8 cellular contexts compared by ENCODE assay signal in genomic region chr17:39755550-39756375, GRCh38. TPM values are rescaled to one million over a fixed set of nuclear protein-coding genes. Genes with fewer than 3 reads are reported as not detected.
A peak's percentile ranks its signal among the peaks of the same experiment; 100 is the strongest.
DNase-seq lines count a peak whose midpoint lies in the region; ATAC-seq and TF ChIP-seq lines count a peak whose summit lies in the region.

No MANE protein-coding gene starts in this region.

- H3K36me3 ChIP-seq in OCI-LY3 (replicated peaks; ENCODE audit: low read depth, low read length) (peaks cover 12% of the 10 kb centered on the region), MG63 (no peaks in the 10 kb centered on the region)

- H2AFZ ChIP-seq in OCI-LY3 (ENCODE audit: low read depth, low read length): no peak overlapping the region

- H3K9ac ChIP-seq in OCI-LY3 (ENCODE audit: low read length): peak overlapping the region; percentile 99

- H3K27ac Mint-ChIP-seq in activated naive CD8-positive, alpha-beta T cell treated with anti-CD3 and anti-CD28 coated beads, Interleukin-2, amount 10 ng/mL, durations not matched to agents 7 days and 5 days: peak overlapping the region; percentile 83
- H3K27ac Mint-ChIP-seq in neural crest cell (ENCODE audit: unreplicated experiment): peak overlapping the region; percentile 31

- H3K4me2 ChIP-seq in OCI-LY3 (ENCODE audit: low read length): peak overlapping the region; percentile 92

- peak; percentile 55 for DNase-seq in activated naive CD8-positive, alpha-beta T cell treated with anti-CD3 and anti-CD28 coated beads, Interleukin-2, amount 10 ng/mL, durations not matched to agents 7 days and 5 days
- DNase-seq in neural crest cell (ENCODE audit: low read depth, low spot score) (no peak), MG63 (no peak), foreskin fibroblast (no peak), substantia nigra (lab: John Stamatoyannopoulos, UW) (no peak)

- ATAC-seq in activated naive CD8-positive, alpha-beta T cell treated with anti-CD3 and anti-CD28 coated beads, Interleukin-2, amount 10 ng/mL, durations not matched to agents 7 days and 5 days (ENCODE audit: low read depth): no peak
- ATAC-seq in GM18873 (IDR thresholded peaks at IDR 0.05; ENCODE audit: low FRiP score, unreplicated experiment): no peak

- TF ChIP-seq CTCF in OCI-LY3 (IDR thresholded peaks at IDR 0.05; ENCODE audit: low read depth, low read length) (no peak), neural crest cell (conservative IDR thresholded peaks at IDR 0.05) (no peak), foreskin fibroblast (IDR thresholded peaks at IDR 0.05; ENCODE audit: low read depth, low read length) (no peak)

- H3K4me3 ChIP-seq in OCI-LY3 (ENCODE audit: low read length) (peak overlapping the region; percentile 78), MG63 (no peak overlapping the region), foreskin fibroblast (ENCODE audit: low read depth in 1 of 2, low read length in 2 of 2) (no peak overlapping the region)

- H3K9me3 ChIP-seq in OCI-LY3 (ENCODE audit: insufficient read depth, low read length): no peaks in the 10 kb centered on the region; the same call in 1 of the 2 replicates
- no peaks in the 10 kb centered on the region for H3K9me3 ChIP-seq in MG63

- peak overlapping the region; percentile 97 for H3K27ac ChIP-seq in OCI-LY3 (ENCODE audit: low read length)
- no peak overlapping the region for H3K27ac ChIP-seq in substantia nigra (ENCODE audit: low read depth, low read length, poor library complexity, severe bottlenecking)

- H3K4me1 ChIP-seq in OCI-LY3 (ENCODE audit: low read length): peaks cover 64% of the 10 kb centered on the region

- H3K4me1 Mint-ChIP-seq in activated naive CD8-positive, alpha-beta T cell treated with anti-CD3 and anti-CD28 coated beads, Interleukin-2, amount 10 ng/mL, durations not matched to agents 7 days and 5 days: peaks cover 52% of the 10 kb centered on the region
- H3K4me1 Mint-ChIP-seq in neural crest cell: no peaks in the 10 kb centered on the region

- peaks cover 32% of the 10 kb centered on the region for H3K79me2 ChIP-seq in OCI-LY3 (ENCODE audit: low read length)

- peaks cover 12% of the 10 kb centered on the region for H3K36me3 Mint-ChIP-seq in activated naive CD8-positive, alpha-beta T cell treated with anti-CD3 and anti-CD28 coated beads, Interleukin-2, amount 10 ng/mL, durations not matched to agents 7 days and 5 days
- H3K36me3 Mint-ChIP-seq in neural crest cell (ENCODE audit: low read depth): no peaks in the 10 kb centered on the region

- POLR2A ChIA-PET in activated naive CD8-positive, alpha-beta T cell treated with anti-CD3 and anti-CD28 coated beads, Interleukin-2, amount 10 ng/mL, durations not matched to agents 7 days and 5 days (lab: Charles Lee): interaction anchor here (0.7 to 2.5 kb wide), 14 partner anchors 14 to 266 kb away, joined by 3 to 17 read pairs (median 6); partner anchors contain the start of genes LRRC3C, MIEN1, ORMDL3 and PSMD3

- TF ChIP-seq POLR2A in GM18526 (IDR thresholded peaks at IDR 0.05; ENCODE audit: extremely low read depth, insufficient read length): peak; percentile 57

- H3K9me3 Mint-ChIP-seq in activated naive CD8-positive, alpha-beta T cell treated with anti-CD3 and anti-CD28 coated beads, Interleukin-2, amount 10 ng/mL, durations not matched to agents 7 days and 5 days: no peaks in the 10 kb centered on the region
- no peaks in the 10 kb centered on the region for H3K9me3 Mint-ChIP-seq in neural crest cell

- H3K27me3 ChIP-seq in OCI-LY3 (ENCODE audit: low read depth, low read length): no peaks in the 10 kb centered on the region
- H3K27me3 ChIP-seq in MG63: no peaks in the 10 kb centered on the region

- peak overlapping the region; percentile 63 for H3K4me3 Mint-ChIP-seq in activated naive CD8-positive, alpha-beta T cell treated with anti-CD3 and anti-CD28 coated beads, Interleukin-2, amount 10 ng/mL, durations not matched to agents 7 days and 5 days
- peak overlapping the region; percentile 54 for H3K4me3 Mint-ChIP-seq in neural crest cell

- no peaks in the 10 kb centered on the region for H3K27me3 Mint-ChIP-seq in activated naive CD8-positive, alpha-beta T cell treated with anti-CD3 and anti-CD28 coated beads, Interleukin-2, amount 10 ng/mL, durations not matched to agents 7 days and 5 days
- H3K27me3 Mint-ChIP-seq in neural crest cell (ENCODE audit: low read depth): peaks cover 62% of the 10 kb centered on the region

- no peaks in the 10 kb centered on the region for H4K20me1 ChIP-seq in OCI-LY3 (ENCODE audit: insufficient read depth, low read length)

RNA-seq across cellular contexts. Expression of gene GRB7, which starts 18.0 kb away (rescaled TPM):
- total RNA-seq in activated naive CD8-positive, alpha-beta T cell treated with anti-CD3 and anti-CD28 coated beads, Interleukin-2, amount 10 ng/mL, durations not matched to agents 7 days and 5 days: under 1 TPM; 0.37 to 0.61 TPM
- not detected in 2 replicates for total RNA-seq in neural crest cell
- not detected in 2 replicates for total RNA-seq in MG63 (2014; rRNA removed; shearing (Covaris generic); ENCODE audit: low replicate concordance)

RNA-seq across cellular contexts. Expression of gene MIEN1, which starts 25.4 kb away (rescaled TPM):
- 10 to 100 TPM; 38.1 to 38.6 TPM for total RNA-seq in activated naive CD8-positive, alpha-beta T cell treated with anti-CD3 and anti-CD28 coated beads, Interleukin-2, amount 10 ng/mL, durations not matched to agents 7 days and 5 days
- 35.6 and 36.8 TPM in 2 replicates for total RNA-seq in neural crest cell
- total RNA-seq in MG63 (2014; rRNA removed; shearing (Covaris generic); ENCODE audit: low replicate concordance): 53.8 and 75.4 TPM in 2 replicates

RNA-seq across cellular contexts. Expression of gene ERBB2, which starts 55.9 kb away (rescaled TPM):
- 1 to 10 TPM; 6.4 to 6.6 TPM for total RNA-seq in activated naive CD8-positive, alpha-beta T cell treated with anti-CD3 and anti-CD28 coated beads, Interleukin-2, amount 10 ng/mL, durations not matched to agents 7 days and 5 days
- 78.4 and 82.9 TPM in 2 replicates for total RNA-seq in neural crest cell
- total RNA-seq in MG63 (2014; rRNA removed; shearing (Covaris generic); ENCODE audit: low replicate concordance): 19.8 and 30.8 TPM in 2 replicates
